In the genomic region with DNA sequence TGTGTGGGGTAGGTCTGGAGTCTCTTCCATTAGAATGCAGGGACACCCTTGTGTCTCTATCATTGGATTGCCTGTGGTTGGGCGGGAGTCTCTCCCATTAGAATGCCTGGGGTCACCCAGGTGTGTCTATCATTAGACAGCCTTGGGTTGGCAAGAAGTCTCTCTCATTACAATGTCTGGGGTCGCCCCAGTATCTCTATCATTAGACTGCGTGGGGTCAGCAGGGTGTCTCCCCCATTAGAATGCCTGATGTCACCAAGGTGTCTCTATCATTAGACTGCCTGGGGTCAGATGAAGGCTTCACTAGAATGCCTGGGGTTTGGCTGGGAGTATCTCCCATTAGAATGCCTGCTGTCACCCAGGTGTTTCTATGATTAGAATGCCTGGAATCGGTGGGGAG, we compare ENCODE assay signal across 28 cellular contexts.
"Had no signal": no experiment of that assay in that cellular context is flagged by ENCODE, and none has a peak within 500 bp of the region (broad histone marks: within the 10 kb centered on the region; RNA-seq: fewer than 3 reads in every experiment).

No MANE protein-coding gene starts in this region.

- H3K4me1 ChIP-seq: foreskin keratinocyte, gastroesophageal sphincter, lower lobe of right lung, pancreas, sigmoid colon, stomach, testis, tibial artery, upper lobe of left lung had no signal

- DNase-seq: cerebellar nuclear complex; dorsolateral prefrontal cortex; effector CD8-positive, alpha-beta T cell; foreskin keratinocyte; hippocampal formation; islet precursor cell; kidney glomerular epithelial cell; left colon; left ventricle myocardium superior; lower lobe of right lung; natural killer cell; occipital lobe; pancreas; retina; sigmoid colon; stimulated activated CD4-positive, alpha-beta T cell treated with anti-CD3 and anti-CD28 coated beads, Interleukin-2, amount 100 ng/mL, for 24 hours; stimulated activated CD4-positive, alpha-beta T cell treated with anti-CD3 and anti-CD28 coated beads, Interleukin-4, amount 100 ng/mL, for 24 hours; stimulated activated naive CD4-positive, alpha-beta T cell treated with Interleukin-2 at 50 U/mL for 16 hours; testis; upper lobe of left lung had no signal

- H3K9me3 ChIP-seq: lower lobe of right lung, pancreas, testis had no signal

- H3K27ac ChIP-seq: dorsolateral prefrontal cortex, epithelial cell of prostate, foreskin keratinocyte, gastroesophageal sphincter, lower lobe of right lung, pancreas, sigmoid colon, stomach, testis, tibial artery, upper lobe of left lung had no signal

- H3K27me3 ChIP-seq: foreskin keratinocyte, gastroesophageal sphincter, heart left ventricle, pancreas, sigmoid colon, stomach, testis, tibial artery, upper lobe of left lung had no signal

- H3K36me3 Mint-ChIP-seq: stimulated activated effector memory CD8-positive, alpha-beta T cell treated with anti-CD3 and anti-CD28 coated beads, Interleukin-12 subunit alpha, Interleukin-12 subunit beta, amount 100 ng/mL, for 72 hours had no signal

- H3K4me1 Mint-ChIP-seq: endodermal cell; natural killer cell; stimulated activated effector memory CD8-positive, alpha-beta T cell treated with anti-CD3 and anti-CD28 coated beads, Interleukin-12 subunit alpha, Interleukin-12 subunit beta, amount 100 ng/mL, for 72 hours had no signal

- ATAC-seq: esophagus mucosa; foreskin keratinocyte; gastroesophageal sphincter; heart left ventricle; left colon; left ventricle myocardium superior; lower lobe of right lung; natural killer cell; pancreas; stimulated activated effector memory CD8-positive, alpha-beta T cell treated with anti-CD3 and anti-CD28 coated beads, Interleukin-12 subunit alpha, Interleukin-12 subunit beta, amount 100 ng/mL, for 72 hours had no signal

- H3K4me3 Mint-ChIP-seq: endodermal cell; natural killer cell; stimulated activated effector memory CD8-positive, alpha-beta T cell treated with anti-CD3 and anti-CD28 coated beads, Interleukin-12 subunit alpha, Interleukin-12 subunit beta, amount 100 ng/mL, for 72 hours had no signal

- H3K27ac Mint-ChIP-seq: endodermal cell; natural killer cell; stimulated activated effector memory CD8-positive, alpha-beta T cell treated with anti-CD3 and anti-CD28 coated beads, Interleukin-12 subunit alpha, Interleukin-12 subunit beta, amount 100 ng/mL, for 72 hours had no signal

- H3K4me3 ChIP-seq: dorsolateral prefrontal cortex, gastroesophageal sphincter, heart left ventricle, lower lobe of right lung, pancreas, sigmoid colon, stomach, testis, tibial artery, upper lobe of left lung had no signal
